20 cellular contexts compared by ENCODE assay signal in the genomic region with DNA sequence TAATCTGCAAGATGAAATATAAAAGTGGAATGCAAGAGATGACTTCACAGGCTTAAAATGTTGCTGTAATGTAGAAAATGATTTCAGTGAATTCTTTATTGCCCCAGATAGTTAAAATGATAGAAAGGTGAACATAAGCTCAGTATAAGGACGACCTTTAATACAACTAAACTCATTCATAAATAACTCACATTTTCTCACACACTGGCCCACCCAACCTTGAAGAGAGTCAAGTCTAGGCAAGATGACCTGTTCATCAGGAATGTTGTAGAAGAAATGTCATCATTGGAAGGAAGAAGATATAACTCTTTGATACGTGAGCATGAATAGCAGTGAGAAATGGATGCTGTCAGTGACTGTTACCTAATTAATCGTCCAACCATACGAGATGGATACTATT.
DNase-seq lines count a peak whose midpoint lies in the region; ATAC-seq, FAIRE-seq and TF ChIP-seq lines count a peak whose summit lies in the region.
"Had no signal": no experiment of that assay in that cellular context is flagged by ENCODE, and none has a peak within 500 bp of the region (broad histone marks: within the 10 kb centered on the region; RNA-seq: fewer than 3 reads in every experiment).

No MANE protein-coding gene starts in this region.

- peak overlapping the region; percentile 56 for H2AFZ ChIP-seq in keratinocyte (ENCODE audit: control insufficient read depth, low read length)

- TF ChIP-seq RAD21 in Ishikawa (IDR thresholded peaks at IDR 0.05; ENCODE audit: low read depth), result no peak

- H3K9me1 ChIP-seq in keratinocyte (ENCODE audit: control insufficient read depth, extremely low read depth, insufficient read depth, low read length), result no peaks in the 10 kb centered on the region

- H3K27me3 Mint-ChIP-seq in osteocyte (ENCODE audit: unreplicated experiment), result no peaks in the 10 kb centered on the region

- peak; percentile 46 for DNase-seq in AG20443 (ENCODE audit: low spot score)
- DNase-seq in bronchial epithelial cell (ENCODE audit: low read depth), result peak; percentile 73
- DNase-seq in keratinocyte (ENCODE audit: low read depth, low spot score), result peak; percentile 44
- no peak for DNase-seq in ureter (ENCODE audit: low spot score)
- no peak for DNase-seq in osteocyte (ENCODE audit: extremely low spot score, unreplicated experiment)
- no peak for DNase-seq in SW480 (ENCODE audit: low spot score)
- DNase-seq: activated CD8-positive, alpha-beta memory T cell treated with anti-CD3 and anti-CD28 coated beads for 24 hours; AML-193; amygdala; cortex of kidney; left lung; NCI-H1930; posterior cingulate gyrus; T-cell; uterus had no signal

- no peaks in the 10 kb centered on the region for H3K9me3 Mint-ChIP-seq in osteocyte (ENCODE audit: unreplicated experiment)
- H3K9me3 Mint-ChIP-seq: activated T-helper 2 cell treated with anti-CD3 and anti-CD28 coated beads, Interferon-gamma antibody, Interleukin-2, Interleukin-4, amounts not matched to agents 10 μg/mL and 5 μg/mL and 100 μg/mL, durations not matched to agents 14 hours and 24 hours and 36 hours; stimulated activated naive CD8-positive, alpha-beta T cell treated with anti-CD3 and anti-CD28 coated beads, Interleukin-15, Interleukin-2, amounts not matched to agents 100 ng/mL and 50 ng/mL, for 24 hours; T-cell had no signal

- TF ChIP-seq EP300 in Ishikawa (IDR thresholded peaks at IDR 0.05; ENCODE audit: borderline replicate concordance), result peak; percentile 65; the same call in 1 of the 2 replicates

- H3K4me3 ChIP-seq in bronchial epithelial cell (ENCODE audit: low read depth, low read length), result no peak overlapping the region
- H3K4me3 ChIP-seq in keratinocyte (ENCODE audit: control insufficient read depth in 2 of 3, extremely low read depth in 1 of 3, insufficient read depth in 2 of 3, low read depth in 1 of 3, low read length in 3 of 3), result no peak overlapping the region
- H3K4me3 ChIP-seq: left lung, uterus had no signal

- ATAC-seq in HG03039 (IDR thresholded peaks at IDR 0.05; ENCODE audit: unreplicated experiment), result no peak
- ATAC-seq: left lung, T-cell had no signal

- H3K4me2 ChIP-seq in keratinocyte (ENCODE audit: control insufficient read depth, extremely low read depth, insufficient read depth, low read depth, low read length), result peak overlapping the region; percentile 62

- peaks cover 6% of the 10 kb centered on the region for H3K4me1 Mint-ChIP-seq in osteocyte (ENCODE audit: unreplicated experiment)
- H3K4me1 Mint-ChIP-seq: T-cell had no signal

- H3K27me3 ChIP-seq in bronchial epithelial cell (ENCODE audit: control insufficient read depth, insufficient read depth, low read length), result no peaks in the 10 kb centered on the region
- H3K27me3 ChIP-seq in keratinocyte (ENCODE audit: control insufficient read depth, extremely low read depth, insufficient read depth, low read length), result no peaks in the 10 kb centered on the region
- H3K27me3 ChIP-seq: left lung, uterus had no signal

- no peak overlapping the region for H3K9ac ChIP-seq in keratinocyte (ENCODE audit: control insufficient read depth, extremely low read depth, insufficient read depth, low read length)

- dilution Hi-C loops in keratinocyte (cut with MboI; ENCODE audit: extremely low pct_ligation_motif_present, low sequenced_read_pairs), result no loop called here

- H3K27ac Mint-ChIP-seq in osteocyte (ENCODE audit: unreplicated experiment), result no peak overlapping the region
- H3K27ac Mint-ChIP-seq: activated T-helper 2 cell treated with anti-CD3 and anti-CD28 coated beads, Interferon-gamma antibody, Interleukin-2, Interleukin-4, amounts not matched to agents 10 μg/mL and 5 μg/mL and 100 μg/mL, durations not matched to agents 14 hours and 24 hours and 36 hours; stimulated activated naive CD8-positive, alpha-beta T cell treated with anti-CD3 and anti-CD28 coated beads, Interleukin-15, Interleukin-2, amounts not matched to agents 100 ng/mL and 50 ng/mL, for 24 hours; T-cell had no signal

- H3K4me3 Mint-ChIP-seq in osteocyte (ENCODE audit: unreplicated experiment), result no peak overlapping the region
- H3K4me3 Mint-ChIP-seq: stimulated activated naive CD8-positive, alpha-beta T cell treated with anti-CD3 and anti-CD28 coated beads, Interleukin-15, Interleukin-2, amounts not matched to agents 100 ng/mL and 50 ng/mL, for 24 hours; T-cell had no signal

- no peaks in the 10 kb centered on the region for H4K20me1 ChIP-seq in keratinocyte (ENCODE audit: control insufficient read depth, extremely low read depth, insufficient read depth, low read length)

- no peak overlapping the region for H3K27ac ChIP-seq in keratinocyte (ENCODE audit: control insufficient read depth, insufficient read depth, low read length)
- H3K27ac ChIP-seq: left lung, uterus had no signal

- TF ChIP-seq CTCF in bronchial epithelial cell (IDR thresholded peaks at IDR 0.05; ENCODE audit: insufficient read depth, low read length, severe bottlenecking) (no peak), keratinocyte (optimal IDR thresholded peaks at IDR 0.05 in 1 of 3, IDR thresholded peaks at IDR 0.05 in 1 of 3, conservative IDR thresholded peaks at IDR 0.05 in 1 of 3; ENCODE audit: extremely low read depth in 1 of 3, insufficient read depth in 2 of 3, low read length in 3 of 3) (no peak), osteocyte (IDR thresholded peaks at IDR 0.05) (no peak)

- H3K79me2 ChIP-seq in keratinocyte (ENCODE audit: control insufficient read depth, insufficient read depth, low read length), result no peaks in the 10 kb centered on the region

- H3K4me1 ChIP-seq in keratinocyte (ENCODE audit: control insufficient read depth, extremely low read depth, insufficient read depth, low read length), result peaks cover 29% of the 10 kb centered on the region
- H3K4me1 ChIP-seq: left lung, uterus had no signal

- H3K9me3 ChIP-seq in keratinocyte (ENCODE audit: control insufficient read depth, low read depth, low read length), result no peaks in the 10 kb centered on the region
- H3K9me3 ChIP-seq: left lung, uterus had no signal

- FAIRE-seq in bronchial epithelial cell (lab: Jason Lieb, UNC) (no peak), keratinocyte (lab: Jason Lieb, UNC) (peak; percentile 78)
- FAIRE-seq: GM18507 had no signal

- H3K36me3 ChIP-seq in bronchial epithelial cell (ENCODE audit: control insufficient read depth, insufficient read depth, low read length) (no peaks in the 10 kb centered on the region), keratinocyte (ENCODE audit: control insufficient read depth in 2 of 2, extremely low read depth in 1 of 2, insufficient read depth in 2 of 2, low read length in 2 of 2) (no peaks in the 10 kb centered on the region)
- H3K36me3 ChIP-seq: left lung, uterus had no signal

- no peaks in the 10 kb centered on the region for H3K36me3 Mint-ChIP-seq in osteocyte (ENCODE audit: unreplicated experiment)
- H3K36me3 Mint-ChIP-seq: T-cell had no signal

TF ChIP-seq in Ishikawa, 13 proteins besides CTCF, POLR2A, EP300 and RAD21:
- TF ChIP-seq EGR1 (IDR thresholded peaks at IDR 0.05) (no peak), TEAD4 (IDR thresholded peaks at IDR 0.05) (peak; percentile 56; the same call in 1 of the 2 replicates), TCF12 (IDR thresholded peaks at IDR 0.05; ENCODE audit: low read depth) (0 out of 2 replicates have a peak, but pooled peaks have one; percentile 20)

Comparison
In these comparisons a context has a peak if more than half of its experiments do, and no peak if none do; other contexts are left out.
1. DNase-seq: peak in AG20443 (single experiment), bronchial epithelial cell (single experiment) and keratinocyte (single experiment); none in ureter (single experiment), osteocyte (single experiment) and SW480 (single experiment).